ENCODE assay signal across 1 cellular context in the genomic region with DNA sequence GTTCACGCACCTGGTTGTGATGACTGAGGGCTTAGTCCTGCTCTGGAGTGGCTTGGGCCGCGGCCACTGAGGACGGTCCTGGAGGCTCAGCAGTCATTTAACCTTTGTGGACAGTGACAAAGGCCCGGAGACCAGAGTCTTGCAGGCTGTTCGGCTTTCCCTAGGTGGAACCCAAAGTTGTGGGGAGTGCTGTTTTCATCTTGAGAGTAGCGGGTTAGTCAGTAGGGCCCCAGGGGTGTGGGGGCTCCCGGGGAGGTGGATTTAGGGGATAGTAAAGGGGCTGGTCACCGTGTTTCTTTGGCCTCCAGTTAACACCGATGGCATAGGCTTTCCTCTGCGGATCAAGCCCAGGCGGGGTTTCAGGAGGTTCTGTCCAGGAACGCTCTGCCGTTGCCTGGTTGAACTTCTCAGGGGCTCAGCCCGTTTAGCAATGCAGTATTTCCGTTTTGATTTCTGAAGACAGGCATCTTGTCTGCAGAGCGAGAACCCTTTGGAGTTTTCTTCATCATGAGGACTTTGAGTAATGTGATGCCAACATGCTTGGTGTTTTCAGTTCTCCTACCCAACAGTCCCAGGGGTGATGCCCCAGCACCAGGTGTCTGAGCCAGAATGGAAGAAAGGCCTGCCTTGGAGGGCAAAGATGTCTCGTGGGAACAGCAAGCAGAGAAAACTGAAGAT.
TF ChIP-seq lines count a peak whose summit lies in the region.

No MANE protein-coding gene starts in this region.

TF ChIP-seq in K562, 482 proteins besides CTCF, POLR2A, EP300 and RAD21:
- TF ChIP-seq ATF7 (IDR thresholded peaks at IDR 0.05) (no peak), DDX20 (tag; IDR thresholded peaks at IDR 0.05; ENCODE audit: low read depth) (no peak), POLR3A (IDR thresholded peaks at IDR 0.05; ENCODE audit: borderline replicate concordance, extremely low read depth, insufficient read depth, insufficient read length) (no peak)
- TF ChIP-seq, protein P1, sequence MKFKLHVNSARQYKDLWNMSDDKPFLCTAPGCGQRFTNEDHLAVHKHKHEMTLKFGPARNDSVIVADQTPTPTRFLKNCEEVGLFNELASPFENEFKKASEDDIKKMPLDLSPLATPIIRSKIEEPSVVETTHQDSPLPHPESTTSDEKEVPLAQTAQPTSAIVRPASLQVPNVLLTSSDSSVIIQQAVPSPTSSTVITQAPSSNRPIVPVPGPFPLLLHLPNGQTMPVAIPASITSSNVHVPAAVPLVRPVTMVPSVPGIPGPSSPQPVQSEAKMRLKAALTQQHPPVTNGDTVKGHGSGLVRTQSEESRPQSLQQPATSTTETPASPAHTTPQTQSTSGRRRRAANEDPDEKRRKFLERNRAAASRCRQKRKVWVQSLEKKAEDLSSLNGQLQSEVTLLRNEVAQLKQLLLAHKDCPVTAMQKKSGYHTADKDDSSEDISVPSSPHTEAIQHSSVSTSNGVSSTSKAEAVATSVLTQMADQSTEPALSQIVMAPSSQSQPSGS (CRISPR knock-in tag; IDR thresholded peaks at IDR 0.05): no peak
